In genomic region chr7:77497079-77497478, GRCh38 we compare ENCODE assay signal across 18 cellular contexts. TPM values are rescaled to one million over a fixed set of nuclear protein-coding genes. Genes with fewer than 3 reads are reported as not detected.
DNase-seq lines count a peak whose midpoint lies in the region; ATAC-seq and TF ChIP-seq lines count a peak whose summit lies in the region.
"Had no signal": no experiment of that assay in that cellular context is flagged by ENCODE, and none has a peak within 500 bp of the region (broad histone marks: within the 10 kb centered on the region; RNA-seq: fewer than 3 reads in every experiment).

No MANE protein-coding gene starts in this region.

- no peak overlapping the region for H3K9ac ChIP-seq in PC-3 (ENCODE audit: low read length)
- H3K9ac ChIP-seq in neural cell (ENCODE audit: low read length), result no peak overlapping the region
- H3K9ac ChIP-seq: BLaER1 treated with 17β-estradiol and CSF1 and Interleukin-3, amounts not matched to agents 10 nM and 100 nM had no signal

- H3K36me3 ChIP-seq in PC-3 (ENCODE audit: low read depth, low read length) (no peaks in the 10 kb centered on the region), neural cell (ENCODE audit: insufficient read depth, low read length) (no peaks in the 10 kb centered on the region)
- H3K36me3 ChIP-seq: HAP-1 had no signal

- no peak for TF ChIP-seq RAD21 in neural cell (conservative IDR thresholded peaks at IDR 0.05)

- intact Hi-C loops in PC-3 (cut with micrococcal nuclease), result loop anchor here (5.0 kb wide), 1 partner anchor 40 kb away; no protein-coding TSS in a partner anchor

- no peak for TF ChIP-seq CTCF in PC-3 (conservative IDR thresholded peaks at IDR 0.05; ENCODE audit: low read depth, low read length)
- TF ChIP-seq CTCF in neural cell (IDR thresholded peaks at IDR 0.05; ENCODE audit: poor library complexity, severe bottlenecking), result no peak

- H2AFZ ChIP-seq in PC-3 (ENCODE audit: low read length) (peak overlapping the region; percentile 46; the same call in 1 of the 2 replicates), neural cell (ENCODE audit: low read depth, low read length) (no peak overlapping the region)

- H3K4me3 ChIP-seq in PC-3 (ENCODE audit: low read length) (no peak overlapping the region), neural cell (ENCODE audit: low read length) (no peak overlapping the region)
- H3K4me3 ChIP-seq: A549; BLaER1 treated with 17β-estradiol and CSF1 and Interleukin-3, amounts not matched to agents 10 nM and 100 nM; HAP-1 had no signal

- CTCF ChIA-PET in PC-3 (lab: Charles Lee), result no interaction called here

- H3K4me2 ChIP-seq in PC-3 (ENCODE audit: low read length), result no peak overlapping the region
- no peak overlapping the region for H3K4me2 ChIP-seq in neural cell (ENCODE audit: low read length)
- H3K4me2 ChIP-seq: A549; BLaER1 treated with 17β-estradiol and CSF1 and Interleukin-3, amounts not matched to agents 10 nM and 100 nM had no signal

- H3K27ac ChIP-seq in PC-3 (ENCODE audit: low read length) (no peak overlapping the region), neural cell (ENCODE audit: low read length) (no peak overlapping the region)
- H3K27ac ChIP-seq: A549; BLaER1 treated with 17β-estradiol and CSF1 and Interleukin-3, amounts not matched to agents 10 nM and 100 nM; HL-60 had no signal

- no TSS peak for BruUV-seq in PC-3 (replicated peaks; lab: Mats Ljungman, UMichigan)

- H4K20me1 ChIP-seq in PC-3 (ENCODE audit: low read length) (no peaks in the 10 kb centered on the region), neural cell (ENCODE audit: insufficient read depth) (no peaks in the 10 kb centered on the region)
- H4K20me1 ChIP-seq: BLaER1 treated with 17β-estradiol and CSF1 and Interleukin-3, amounts not matched to agents 10 nM and 100 nM had no signal

- H3K4me1 ChIP-seq in PC-3 (ENCODE audit: insufficient read depth, low read length), result peaks cover 22% of the 10 kb centered on the region
- H3K4me1 ChIP-seq: HAP-1 had no signal

- POLR2A ChIA-PET in PC-3 (lab: Charles Lee; ENCODE audit: unreplicated experiment), result no interaction called here

- peak; percentile 43 for TF ChIP-seq EP300 in neural cell (conservative IDR thresholded peaks at IDR 0.05; ENCODE audit: poor library complexity, severe bottlenecking)

- H3K79me2 ChIP-seq in PC-3 (ENCODE audit: low read length) (no peaks in the 10 kb centered on the region), neural cell (replicated peaks; ENCODE audit: insufficient read depth, low read length) (no peaks in the 10 kb centered on the region)

- H3F3A ChIP-seq in PC-3 (ENCODE audit: low read length, unreplicated experiment), result no peaks in the 10 kb centered on the region
- no peaks in the 10 kb centered on the region for H3F3A ChIP-seq in neural cell (ENCODE audit: insufficient read depth, low read length, poor library complexity, severe bottlenecking)

- H3K9me3 ChIP-seq in PC-3 (ENCODE audit: low read length) (no peaks in the 10 kb centered on the region), neural cell (ENCODE audit: low read length) (no peaks in the 10 kb centered on the region)

- H3K27me3 ChIP-seq in PC-3 (ENCODE audit: low read length), result no peaks in the 10 kb centered on the region
- no peaks in the 10 kb centered on the region for H3K27me3 ChIP-seq in neural cell (ENCODE audit: insufficient read depth, low read depth, low read length)
- H3K27me3 ChIP-seq: BLaER1 treated with 17β-estradiol and CSF1 and Interleukin-3, amounts not matched to agents 10 nM and 100 nM had no signal

- H3K9me2 ChIP-seq in PC-3 (replicated peaks; ENCODE audit: low read length), result no peaks in the 10 kb centered on the region
- no peaks in the 10 kb centered on the region for H3K9me2 ChIP-seq in neural cell (ENCODE audit: insufficient read depth, low read length)

- no peak for ATAC-seq in PC-3
- ATAC-seq: A549, T-helper 17 cell had no signal

- peak; percentile 5 for DNase-seq in NCI-H1436 (lab: John Stamatoyannopoulos, UW)
- no peak for DNase-seq in NCI-H1436 treated with DMSO at 0.1 percent for 48 hours (lab: John Stamatoyannopoulos, UW)
- DNase-seq in NCI-H2029 treated with DMSO at 0.1 percent for 48 hours (lab: John Stamatoyannopoulos, UW), result peak; percentile 92
- no peak for DNase-seq in PC-3
- DNase-seq in A172 (ENCODE audit: low spot score), result no peak
- no peak for DNase-seq in effector CD4-positive, alpha-beta T cell
- DNase-seq in amygdala (lab: John Stamatoyannopoulos, UW), result no peak
- DNase-seq: EL, Kasumi-1, MM.1S, NCI-H446 treated with DMSO at 0.1 percent for 48 hours, SIG-M5, T-helper 17 cell had no signal

TF ChIP-seq in neural cell, 6 proteins besides CTCF, POLR2A, EP300 and RAD21:
- no peak for TF ChIP-seq TAF1 (IDR thresholded peaks at IDR 0.05; ENCODE audit: low read depth)
- peak; percentile 72 for TF ChIP-seq POLR2AphosphoS5 (IDR thresholded peaks at IDR 0.05)

RNA-seq across cellular contexts. Expression of gene PTPN12, which starts 40.0 kb away (rescaled TPM):
- 26.2 and 34.3 TPM in 2 replicates for total RNA-seq in PC-3 (2014; rRNA removed)
- polyA plus RNA-seq in neural cell, result 38.0 and 49.5 TPM in 2 replicates
- polyA minus RNA-seq in neural cell, result 97.7 and 98.1 TPM in 2 replicates
- total RNA-seq in A172 (2014; rRNA removed; shearing (Covaris generic)), result 28.3 and 30.3 TPM in 2 replicates

Comparison
In these comparisons a context has a peak if more than half of its experiments do, and no peak if none do; other contexts are left out.
1. DNase-seq: peak in NCI-H1436 (single experiment) and NCI-H2029 treated with DMSO at 0.1 percent for 48 hours (single experiment); none in NCI-H1436 treated with DMSO at 0.1 percent for 48 hours (single experiment), PC-3 (single experiment), A172 (single experiment), effector CD4-positive, alpha-beta T cell (single experiment) and amygdala (0 of 56).